9 cellular contexts compared by ENCODE assay signal in the genomic region with DNA sequence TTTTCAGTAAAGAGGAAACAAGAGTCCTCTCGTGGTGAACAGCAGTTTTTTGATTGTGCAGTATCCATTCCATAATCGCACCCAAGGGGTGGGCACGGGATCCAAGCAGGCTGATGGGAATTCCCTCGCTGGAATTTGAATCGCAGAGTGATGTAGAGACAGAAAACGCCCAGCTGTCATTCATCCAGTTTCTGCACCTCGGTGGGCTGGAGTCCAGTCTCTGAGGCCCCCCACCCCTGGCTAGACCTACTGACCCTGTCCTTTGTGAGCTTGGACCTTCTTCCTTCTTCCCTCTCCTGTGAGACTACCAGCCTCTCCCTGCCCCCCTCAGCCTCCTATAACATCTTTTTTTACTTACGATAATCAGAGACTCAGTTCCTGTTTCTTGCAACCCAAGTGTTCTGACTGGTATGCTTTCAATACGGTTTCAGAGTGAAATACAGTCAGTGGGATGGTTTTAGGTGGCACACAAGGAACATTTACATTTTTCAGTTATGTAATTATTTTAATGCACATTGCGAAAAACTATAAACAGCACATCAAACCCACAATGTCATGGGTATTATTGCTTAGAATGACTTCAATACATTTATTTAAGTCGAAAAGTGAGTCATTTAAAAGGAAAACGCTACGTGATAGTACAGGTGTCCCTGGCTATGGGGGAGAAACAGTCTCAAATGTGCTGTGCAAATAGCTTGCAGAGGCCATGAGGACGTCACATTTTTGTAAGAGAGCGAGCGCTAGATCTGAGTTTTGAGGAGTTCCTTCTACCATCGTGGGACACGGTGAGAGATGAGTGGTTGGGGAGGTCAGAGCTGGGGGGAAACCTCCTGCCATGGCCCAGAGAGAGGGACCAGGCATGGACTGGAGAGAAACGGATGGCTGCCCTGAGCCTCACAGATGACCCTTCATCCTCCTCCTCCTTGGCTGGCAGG.
A peak's percentile ranks its signal among the peaks of the same experiment; 100 is the strongest.
DNase-seq lines count a peak whose midpoint lies in the region; ATAC-seq, FAIRE-seq and TF ChIP-seq lines count a peak whose summit lies in the region.
"Had no signal": no experiment of that assay in that cellular context is flagged by ENCODE, and none has a peak within 500 bp of the region (broad histone marks: within the 10 kb centered on the region; RNA-seq: fewer than 3 reads in every experiment).

No MANE protein-coding gene starts in this region.

- ATAC-seq in GM18499 (IDR thresholded peaks at IDR 0.05; ENCODE audit: insufficient read depth, unreplicated experiment) (peak; percentile 64), GM21367 (IDR thresholded peaks at IDR 0.05; ENCODE audit: unreplicated experiment) (peak; percentile 79), HG03432 (IDR thresholded peaks at IDR 0.05; ENCODE audit: unreplicated experiment) (peak; percentile 76)
- peak; percentile 38 for ATAC-seq in activated naive CD8-positive, alpha-beta T cell treated with anti-CD3 and anti-CD28 coated beads, Interleukin-2, amount 50 U/mL, for 24 hours

- no peak overlapping the region for H3K4me3 Mint-ChIP-seq in activated naive CD8-positive, alpha-beta T cell treated with anti-CD3 and anti-CD28 coated beads, Interleukin-2, amount 50 U/mL, for 24 hours
- H3K4me3 Mint-ChIP-seq: natural killer cell had no signal

- peaks cover 14% of the 10 kb centered on the region for H3K4me1 Mint-ChIP-seq in activated naive CD8-positive, alpha-beta T cell treated with anti-CD3 and anti-CD28 coated beads, Interleukin-2, amount 50 U/mL, for 24 hours

- TF ChIP-seq POLR2A in H54 (IDR thresholded peaks at IDR 0.05; ENCODE audit: low read depth, low read length), result no peak

- FAIRE-seq in H54 (lab: Jason Lieb, UNC), result no peak

- peaks cover 2% of the 10 kb centered on the region for H3K27me3 Mint-ChIP-seq in activated naive CD8-positive, alpha-beta T cell treated with anti-CD3 and anti-CD28 coated beads, Interleukin-2, amount 50 U/mL, for 24 hours

- no peak for DNase-seq in activated naive CD8-positive, alpha-beta T cell treated with anti-CD3 and anti-CD28 coated beads, Interleukin-2, amount 50 U/mL, for 24 hours
- DNase-seq in DMS53 treated with DMSO at 0.1 percent for 48 hours (lab: John Stamatoyannopoulos, UW; ENCODE audit: unreplicated experiment) (no peak), H54 (ENCODE audit: insufficient read length, low spot score) (no peak), COR-L47 (lab: John Stamatoyannopoulos, UW) (no peak), DMS153 (lab: John Stamatoyannopoulos, UW) (no peak)
- DNase-seq: natural killer cell had no signal

- no peak overlapping the region for H3K27ac Mint-ChIP-seq in activated naive CD8-positive, alpha-beta T cell treated with anti-CD3 and anti-CD28 coated beads, Interleukin-2, amount 50 U/mL, for 24 hours
- H3K27ac Mint-ChIP-seq: natural killer cell had no signal

- no peaks in the 10 kb centered on the region for H3K9me3 Mint-ChIP-seq in activated naive CD8-positive, alpha-beta T cell treated with anti-CD3 and anti-CD28 coated beads, Interleukin-2, amount 50 U/mL, for 24 hours
- H3K9me3 Mint-ChIP-seq: natural killer cell had no signal

- no peaks in the 10 kb centered on the region for H3K36me3 Mint-ChIP-seq in activated naive CD8-positive, alpha-beta T cell treated with anti-CD3 and anti-CD28 coated beads, Interleukin-2, amount 50 U/mL, for 24 hours (ENCODE audit: low read depth)
- H3K36me3 Mint-ChIP-seq: natural killer cell had no signal
